In the genomic region with DNA sequence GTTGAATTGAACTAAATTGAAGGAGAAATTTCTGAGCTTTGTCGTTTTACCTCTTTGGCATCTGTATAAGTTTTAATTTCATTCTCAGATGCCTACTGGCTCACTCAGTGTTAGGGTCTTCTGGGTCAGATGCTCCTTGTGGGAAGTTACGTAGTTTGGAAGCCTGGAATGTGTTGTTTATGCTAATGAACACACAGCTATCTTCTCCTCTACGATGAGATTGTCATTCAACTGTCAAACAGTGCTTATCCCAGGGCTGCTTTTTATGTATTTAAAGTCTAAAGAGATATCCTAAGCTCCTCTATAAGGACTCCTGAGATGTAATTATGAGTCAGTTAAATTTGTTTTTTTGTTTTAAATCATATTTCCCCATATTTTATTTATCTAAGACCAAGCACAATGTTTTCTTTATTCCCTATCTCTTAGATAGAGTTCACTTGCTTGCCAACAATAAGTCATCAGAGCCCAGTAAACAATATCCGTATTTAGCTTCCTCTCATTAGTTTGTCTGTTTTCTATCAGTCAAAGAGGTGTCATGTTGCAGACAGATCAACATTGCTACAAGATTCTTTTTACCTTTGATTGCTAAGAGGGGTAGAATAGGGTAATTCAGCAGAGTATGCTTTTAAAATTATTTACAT, we compare ENCODE assay signal across 20 cellular contexts.
DNase-seq lines count a peak whose midpoint lies in the region; ATAC-seq, FAIRE-seq and TF ChIP-seq lines count a peak whose summit lies in the region.
"Had no signal": no experiment of that assay in that cellular context is flagged by ENCODE, and none has a peak within 500 bp of the region (broad histone marks: within the 10 kb centered on the region; RNA-seq: fewer than 3 reads in every experiment).

No MANE protein-coding gene starts in this region.

- H2AK5ac ChIP-seq in mesendoderm (ENCODE audit: low read length), result no peak overlapping the region

- H3K9me1 ChIP-seq in endothelial cell of umbilical vein (replicated peaks; ENCODE audit: control insufficient read depth, extremely low read depth, insufficient read depth, low read length), result no peaks in the 10 kb centered on the region

- H3K4me3 ChIP-seq in endothelial cell of umbilical vein (replicated peaks in 1 of 3; ENCODE audit: insufficient read depth in 1 of 3, low read depth in 1 of 3, low read length in 3 of 3), result no peak overlapping the region
- no peak overlapping the region for H3K4me3 ChIP-seq in mesendoderm (ENCODE audit: low read length)
- H3K4me3 ChIP-seq: skin epidermis had no signal

- peak overlapping the region; percentile 78 for H2AFZ ChIP-seq in endothelial cell of umbilical vein (ENCODE audit: low read depth, low read length)

- H3K23ac ChIP-seq in mesendoderm (ENCODE audit: low read length), result no peak overlapping the region

- H3K79me1 ChIP-seq in mesendoderm (ENCODE audit: low read length), result no peaks in the 10 kb centered on the region

- peaks cover 30% of the 10 kb centered on the region for H3K4me1 ChIP-seq in endothelial cell of umbilical vein (ENCODE audit: control insufficient read depth, extremely low read depth, insufficient read depth, low read length)
- no peaks in the 10 kb centered on the region for H3K4me1 ChIP-seq in mesendoderm (ENCODE audit: control insufficient read depth, low read depth, low read length)

- H3K27me3 ChIP-seq in endothelial cell of umbilical vein (ENCODE audit: control insufficient read depth in 2 of 2, insufficient read depth in 2 of 2, low read length in 2 of 2) (no peaks in the 10 kb centered on the region), mesendoderm (ENCODE audit: insufficient read depth, low read length, poor library complexity) (no peaks in the 10 kb centered on the region)

- no peak overlapping the region for H4K8ac ChIP-seq in mesendoderm (ENCODE audit: low read depth, low read length)

- no peak overlapping the region for H2BK120ac ChIP-seq in mesendoderm (ENCODE audit: low read depth, low read length)

- no peak for ATAC-seq in HG02610 (IDR thresholded peaks at IDR 0.05; ENCODE audit: unreplicated experiment)
- ATAC-seq: activated T-cell treated with anti-CD3 and anti-CD28 coated beads, Interleukin-2, amount 50 U/mL, for 72 hours had no signal

- H3K27ac ChIP-seq in endothelial cell of umbilical vein (ENCODE audit: insufficient read depth, low read depth, low read length) (peak overlapping the region; percentile 57), mesendoderm (ENCODE audit: low read depth, low read length) (no peak overlapping the region)
- H3K27ac ChIP-seq: skin epidermis had no signal

- no peak overlapping the region for H3K18ac ChIP-seq in mesendoderm (ENCODE audit: low read length)

- no peak overlapping the region for H3K27ac Mint-ChIP-seq in progenitor cell of endocrine pancreas
- H3K27ac Mint-ChIP-seq: activated naive CD8-positive, alpha-beta T cell; activated T-cell treated with anti-CD3 and anti-CD28 coated beads, Interleukin-2, amount 50 U/mL, for 72 hours; CD4-positive, alpha-beta memory T cell; naive B cell had no signal

- no peak overlapping the region for H2BK5ac ChIP-seq in mesendoderm (ENCODE audit: low read length)

- H3K36me3 ChIP-seq in endothelial cell of umbilical vein (ENCODE audit: control insufficient read depth in 2 of 2, extremely low read depth in 1 of 2, insufficient read depth in 2 of 2, low read length in 2 of 2), result no peaks in the 10 kb centered on the region
- no peaks in the 10 kb centered on the region for H3K36me3 ChIP-seq in mesendoderm (ENCODE audit: control insufficient read depth, insufficient read depth, low read length)

- no TSS peak for BruUV-seq in endothelial cell of umbilical vein (replicated peaks; lab: Mats Ljungman, UMichigan)

- H3K9me3 ChIP-seq in endothelial cell of umbilical vein (replicated peaks; ENCODE audit: control insufficient read depth, insufficient read depth, low read length), result no peaks in the 10 kb centered on the region

- CTCF ChIA-PET in endothelial cell of umbilical vein (lab: Charles Lee), result interaction anchor here (0.7 to 1.2 kb wide), 7 partner anchors 15 to 602 kb away, joined by 3 to 4 read pairs (median 3); partner anchors contain the start of gene PDE3A

- FAIRE-seq in endothelial cell of umbilical vein (lab: Jason Lieb, UNC), result no peak
- FAIRE-seq: GM12892, GM19239 had no signal

- H3K36me3 Mint-ChIP-seq in progenitor cell of endocrine pancreas (ENCODE audit: insufficient read depth), result peaks cover 5% of the 10 kb centered on the region
- H3K36me3 Mint-ChIP-seq: activated naive CD8-positive, alpha-beta T cell; CD4-positive, alpha-beta memory T cell; naive B cell had no signal

- TF ChIP-seq CTCF in endothelial cell of umbilical vein (IDR thresholded peaks at IDR 0.05; ENCODE audit: extremely low read depth in 1 of 2, insufficient read depth in 1 of 2, low read depth in 1 of 2, low read length in 2 of 2) (no peak), progenitor cell of endocrine pancreas (IDR thresholded peaks at IDR 0.05; ENCODE audit: unreplicated experiment) (no peak)

- TF ChIP-seq POLR2A in endothelial cell of umbilical vein (IDR thresholded peaks at IDR 0.05; ENCODE audit: low read depth, low read length), result no peak

- no peaks in the 10 kb centered on the region for H3K79me2 ChIP-seq in endothelial cell of umbilical vein (ENCODE audit: control insufficient read depth, insufficient read depth, low read length)
- no peaks in the 10 kb centered on the region for H3K79me2 ChIP-seq in mesendoderm (ENCODE audit: control insufficient read depth, insufficient read depth, low read length)

- intact Hi-C loops in endothelial cell of umbilical vein (cut with micrococcal nuclease), result no loop called here

- no CpG with 5 or more reads among the region's 4 CpGs for WGBS in mesendoderm (ENCODE audit: extremely low coverage, insufficient coverage, low lambda C conversion rate)

- H3K56ac ChIP-seq in mesendoderm (ENCODE audit: low read length), result no peak overlapping the region

- H3K4ac ChIP-seq in mesendoderm (ENCODE audit: low read depth, low read length), result no peak overlapping the region

- dilution Hi-C loops in endothelial cell of umbilical vein (cut with MboI; ENCODE audit: extremely low pct_ligation_motif_present, low sequenced_read_pairs), result no loop called here

- POLR2A ChIA-PET in endothelial cell of umbilical vein (lab: Charles Lee), result no interaction called here

- H3K27me3 Mint-ChIP-seq in progenitor cell of endocrine pancreas, result no peaks in the 10 kb centered on the region
- H3K27me3 Mint-ChIP-seq: activated naive CD8-positive, alpha-beta T cell; naive B cell had no signal

- H2BK15ac ChIP-seq in mesendoderm (replicated peaks; ENCODE audit: low read depth), result no peak overlapping the region

- H3K4me2 ChIP-seq in endothelial cell of umbilical vein (ENCODE audit: insufficient read depth, low read length) (peak overlapping the region; percentile 84), mesendoderm (ENCODE audit: low read length) (no peak overlapping the region)

- no peaks in the 10 kb centered on the region for H4K20me1 ChIP-seq in endothelial cell of umbilical vein (replicated peaks; ENCODE audit: control insufficient read depth, extremely low read depth, insufficient read depth, low read length)

- DNase-seq in DMS53 (lab: John Stamatoyannopoulos, UW), result peak; percentile 52
- peak; percentile 42 for DNase-seq in NCI-H2029 treated with DMSO at 0.1 percent for 48 hours (lab: John Stamatoyannopoulos, UW)
- DNase-seq in endothelial cell of umbilical vein (ENCODE audit: low read depth, low spot score), result peak; percentile 68
- DNase-seq in mesendoderm, result peak; percentile 18
- DNase-seq in progenitor cell of endocrine pancreas (ENCODE audit: low spot score, unreplicated experiment), result no peak
- DNase-seq in NK-92 treated with Interleukin-12 subunit alpha and Interleukin-12 subunit beta, amount 100 ng/mL, for 24 hours (lab: John Stamatoyannopoulos, UW), result no peak
- DNase-seq: activated T-cell treated with anti-CD3 and anti-CD28 coated beads, Interleukin-2, amount 50 U/mL, for 72 hours; CD4-positive, alpha-beta memory T cell; DMS79 treated with DMSO at 0.1 percent for 48 hours; naive B cell; NCI-H187; NCI-H524; SHP77; stimulated activated naive CD4-positive, alpha-beta T cell treated with Interleukin-2 at 50 U/mL for 16 hours; T-helper 1 cell had no signal

- no peak overlapping the region for H3K4me3 Mint-ChIP-seq in progenitor cell of endocrine pancreas (ENCODE audit: low read depth)
- H3K4me3 Mint-ChIP-seq: activated naive CD8-positive, alpha-beta T cell; activated T-cell treated with anti-CD3 and anti-CD28 coated beads, Interleukin-2, amount 50 U/mL, for 72 hours; CD4-positive, alpha-beta memory T cell; naive B cell had no signal

- H3K9ac ChIP-seq in endothelial cell of umbilical vein (replicated peaks; ENCODE audit: extremely low read depth, insufficient read depth, low read length) (peak overlapping the region; percentile 7), mesendoderm (ENCODE audit: low read length) (no peak overlapping the region)

- H4K5ac ChIP-seq in mesendoderm (ENCODE audit: low read length), result no peak overlapping the region

- peaks cover 44% of the 10 kb centered on the region for H3K4me1 Mint-ChIP-seq in progenitor cell of endocrine pancreas (ENCODE audit: low read depth)
- H3K4me1 Mint-ChIP-seq: CD4-positive, alpha-beta memory T cell; naive B cell had no signal

- peaks cover 13% of the 10 kb centered on the region for H3K9me3 Mint-ChIP-seq in progenitor cell of endocrine pancreas (ENCODE audit: low read depth)

TF ChIP-seq in endothelial cell of umbilical vein, 7 proteins besides CTCF, POLR2A, EP300 and RAD21:
- TF ChIP-seq FOS (IDR thresholded peaks at IDR 0.05; ENCODE audit: borderline replicate concordance, insufficient read depth, low read length) (peak; percentile 30), MAX (IDR thresholded peaks at IDR 0.05; ENCODE audit: insufficient read depth, insufficient read length) (no peak), POLR2AphosphoS5 (IDR thresholded peaks at IDR 0.05; ENCODE audit: insufficient read depth, low read depth, low read length) (no peak), GATA2 (IDR thresholded peaks at IDR 0.05; ENCODE audit: insufficient read depth, insufficient read length, low read depth, low read length) (peak; percentile 58), MYC (IDR thresholded peaks at IDR 0.05; ENCODE audit: low read depth, low read length) (no peak), JUN (IDR thresholded peaks at IDR 0.05; ENCODE audit: borderline replicate concordance, insufficient read depth, insufficient read length, low read depth) (no peak), EZH2 (IDR thresholded peaks at IDR 0.05; ENCODE audit: borderline replicate concordance, low read depth, low read length, severe bottlenecking) (no peak)

Comparison
In these comparisons a context has a peak if more than half of its experiments do, and no peak if none do; other contexts are left out.
1. DNase-seq: peak in DMS53 (single experiment), NCI-H2029 treated with DMSO at 0.1 percent for 48 hours (single experiment), endothelial cell of umbilical vein (single experiment) and mesendoderm (single experiment); none in progenitor cell of endocrine pancreas (single experiment) and NK-92 treated with Interleukin-12 subunit alpha and Interleukin-12 subunit beta, amount 100 ng/mL, for 24 hours (single experiment).